7 cellular contexts compared by ENCODE assay signal in genomic region chr2:80473069-80473468, GRCh38.
"Had no signal": no experiment of that assay in that cellular context is flagged by ENCODE, and none has a peak within 500 bp of the region (broad histone marks: within the 10 kb centered on the region; RNA-seq: fewer than 3 reads in every experiment).

No MANE protein-coding gene starts in this region.

- H3K9me3 Mint-ChIP-seq: GM23338 had no signal

- DNase-seq: H9, HCEC 1CT, IMR-90 had no signal

- H3K4me1 Mint-ChIP-seq: H9 had no signal

- ATAC-seq: GM23338 had no signal

- H3K4me3 ChIP-seq: GM23338 had no signal

- H3K4me2 ChIP-seq: GM23338 had no signal

- FAIRE-seq: H1, H54, HTR-8/SVneo had no signal

- H3K4me3 Mint-ChIP-seq: GM23338, H9 had no signal

- H2AFZ ChIP-seq: GM23338 had no signal

- H3K27ac Mint-ChIP-seq: H9 had no signal
